In genomic region chr7:32299133-32299702, GRCh38 we compare ENCODE assay signal across 9 cellular contexts.
DNase-seq lines count a peak whose midpoint lies in the region; ATAC-seq and TF ChIP-seq lines count a peak whose summit lies in the region.
"Had no signal": no experiment of that assay in that cellular context is flagged by ENCODE, and none has a peak within 500 bp of the region (broad histone marks: within the 10 kb centered on the region; RNA-seq: fewer than 3 reads in every experiment).

No MANE protein-coding gene starts in this region.

- no peaks in the 10 kb centered on the region for H3K9me3 Mint-ChIP-seq in brain
- no peaks in the 10 kb centered on the region for H3K9me3 Mint-ChIP-seq in stimulated activated naive CD8-positive, alpha-beta T cell treated with anti-CD3 and anti-CD28 coated beads, Interleukin-15, amount 100 ng/mL, for 72 hours
- H3K9me3 Mint-ChIP-seq: activated T-helper 1 cell treated with anti-CD3 and anti-CD28 coated beads, Interleukin-12 subunit alpha, Interleukin-12 subunit beta, Interleukin-2, Interleukin-4 antibody, amounts not matched to agents 30 ng/mL and 10 ng/mL and 1 ng/mL, durations not matched to agents 14 hours and 24 hours and 36 hours had no signal

- H3K27me3 Mint-ChIP-seq in brain: peaks cover 46% of the 10 kb centered on the region
- H3K27me3 Mint-ChIP-seq in stimulated activated naive CD8-positive, alpha-beta T cell treated with anti-CD3 and anti-CD28 coated beads, Interleukin-15, amount 100 ng/mL, for 72 hours: peaks cover 62% of the 10 kb centered on the region

- H3K4me3 ChIP-seq in HUES6 (ENCODE audit: low read depth, low read length): peak overlapping the region; percentile 78

- H3K4me1 Mint-ChIP-seq in brain: peaks cover 25% of the 10 kb centered on the region
- H3K4me1 Mint-ChIP-seq in stimulated activated naive CD8-positive, alpha-beta T cell treated with anti-CD3 and anti-CD28 coated beads, Interleukin-15, amount 100 ng/mL, for 72 hours: peaks cover 10% of the 10 kb centered on the region

- ATAC-seq in stimulated activated naive CD8-positive, alpha-beta T cell treated with anti-CD3 and anti-CD28 coated beads, Interleukin-15, amount 100 ng/mL, for 72 hours: no peak
- ATAC-seq in GM18498 (IDR thresholded peaks at IDR 0.05; ENCODE audit: unreplicated experiment) (no peak), HG03025 (IDR thresholded peaks at IDR 0.05; ENCODE audit: low FRiP score, unreplicated experiment) (no peak)

- peak overlapping the region in 3 of 5 experiments; percentile 69 to 78 (median 75) for H3K27ac Mint-ChIP-seq in brain
- no peak overlapping the region for H3K27ac Mint-ChIP-seq in stimulated activated naive CD8-positive, alpha-beta T cell treated with anti-CD3 and anti-CD28 coated beads, Interleukin-15, amount 100 ng/mL, for 72 hours
- H3K27ac Mint-ChIP-seq: activated T-helper 1 cell treated with anti-CD3 and anti-CD28 coated beads, Interleukin-12 subunit alpha, Interleukin-12 subunit beta, Interleukin-2, Interleukin-4 antibody, amounts not matched to agents 30 ng/mL and 10 ng/mL and 1 ng/mL, durations not matched to agents 14 hours and 24 hours and 36 hours had no signal

- no peaks in the 10 kb centered on the region for H3K36me3 Mint-ChIP-seq in brain

- H3K9me3 ChIP-seq in HUES6 (ENCODE audit: control insufficient read depth, insufficient read depth, low read depth, low read length): no peaks in the 10 kb centered on the region

- H3K36me3 ChIP-seq in HUES6 (ENCODE audit: control insufficient read depth, insufficient read depth, low read length): no peaks in the 10 kb centered on the region

- H3K27me3 ChIP-seq in HUES6 (ENCODE audit: control insufficient read depth, insufficient read depth, low read length): peaks cover 49% of the 10 kb centered on the region

- H3K4me3 Mint-ChIP-seq in brain: peak overlapping the region; percentile 87 to 94 (median 90)
- peak overlapping the region; percentile 65 to 78 for H3K4me3 Mint-ChIP-seq in stimulated activated naive CD8-positive, alpha-beta T cell treated with anti-CD3 and anti-CD28 coated beads, Interleukin-15, amount 100 ng/mL, for 72 hours
- H3K4me3 Mint-ChIP-seq: activated T-helper 1 cell treated with anti-CD3 and anti-CD28 coated beads, Interleukin-12 subunit alpha, Interleukin-12 subunit beta, Interleukin-2, Interleukin-4 antibody, amounts not matched to agents 30 ng/mL and 10 ng/mL and 1 ng/mL, durations not matched to agents 14 hours and 24 hours and 36 hours had no signal

- peaks cover 11% of the 10 kb centered on the region for H3K4me1 ChIP-seq in HUES6 (ENCODE audit: control insufficient read depth, insufficient read depth, low read length)

- TF ChIP-seq CTCF in brain (conservative IDR thresholded peaks at IDR 0.05): no peak

- no peak overlapping the region for H3K27ac ChIP-seq in HUES6 (ENCODE audit: low read depth, low read length)

- H3K9ac ChIP-seq in HUES6 (ENCODE audit: low read length): peak overlapping the region; percentile 2

- DNase-seq in islet precursor cell: peak; percentile 73
- no peak for DNase-seq in stimulated activated naive CD8-positive, alpha-beta T cell treated with anti-CD3 and anti-CD28 coated beads, Interleukin-15, amount 100 ng/mL, for 72 hours
- DNase-seq in activated CD4-positive, alpha-beta T cell treated with anti-CD3 and anti-CD28 coated beads, Interleukin-2, amount 50 U/mL, for 1 hour: no peak
- DNase-seq in UCSD-AML1 (lab: John Stamatoyannopoulos, UW; ENCODE audit: unreplicated experiment): no peak

Comparison
In these comparisons a context has a peak if more than half of its experiments do, and no peak if none do; other contexts are left out.
1. H3K27ac Mint-ChIP-seq: peak in brain (3 of 5); none in stimulated activated naive CD8-positive, alpha-beta T cell treated with anti-CD3 and anti-CD28 coated beads, Interleukin-15, amount 100 ng/mL, for 72 hours (0 of 2).